1 cellular context compared by ENCODE assay signal in genomic region chr3:132660745-132661067, GRCh38.
TF ChIP-seq lines count a peak whose summit lies in the region.

No MANE protein-coding gene starts in this region.

TF ChIP-seq in H1, 55 proteins besides CTCF, POLR2A, EP300 and RAD21 (continued from another document):
- TF ChIP-seq RNF2 (IDR thresholded peaks at IDR 0.05; ENCODE audit: borderline replicate concordance, low read depth, low read length, missing control alignments, poor library complexity, severe bottlenecking) (no peak), SIRT6 (IDR thresholded peaks at IDR 0.05; ENCODE audit: low read length) (no peak), ZNF274 (IDR thresholded peaks at IDR 0.05; ENCODE audit: borderline replicate concordance, extremely low read depth, low read length) (no peak), FOSL1 (IDR thresholded peaks at IDR 0.05; ENCODE audit: insufficient read depth, low read depth, low read length) (no peak), RBBP5 (IDR thresholded peaks at IDR 0.05; ENCODE audit: borderline replicate concordance, low read depth, low read length) (no peak), CHD2 (IDR thresholded peaks at IDR 0.05; ENCODE audit: low read length) (no peak), BCL11A (IDR thresholded peaks at IDR 0.05; ENCODE audit: low read depth in 2 of 2, low read length in 2 of 2) (no peak), JUN (IDR thresholded peaks at IDR 0.05; ENCODE audit: low read depth, low read length) (no peak), NANOG (IDR thresholded peaks at IDR 0.05; ENCODE audit: insufficient read depth, low read depth, low read length, poor library complexity, severe bottlenecking) (no peak)
